In the genomic region with DNA sequence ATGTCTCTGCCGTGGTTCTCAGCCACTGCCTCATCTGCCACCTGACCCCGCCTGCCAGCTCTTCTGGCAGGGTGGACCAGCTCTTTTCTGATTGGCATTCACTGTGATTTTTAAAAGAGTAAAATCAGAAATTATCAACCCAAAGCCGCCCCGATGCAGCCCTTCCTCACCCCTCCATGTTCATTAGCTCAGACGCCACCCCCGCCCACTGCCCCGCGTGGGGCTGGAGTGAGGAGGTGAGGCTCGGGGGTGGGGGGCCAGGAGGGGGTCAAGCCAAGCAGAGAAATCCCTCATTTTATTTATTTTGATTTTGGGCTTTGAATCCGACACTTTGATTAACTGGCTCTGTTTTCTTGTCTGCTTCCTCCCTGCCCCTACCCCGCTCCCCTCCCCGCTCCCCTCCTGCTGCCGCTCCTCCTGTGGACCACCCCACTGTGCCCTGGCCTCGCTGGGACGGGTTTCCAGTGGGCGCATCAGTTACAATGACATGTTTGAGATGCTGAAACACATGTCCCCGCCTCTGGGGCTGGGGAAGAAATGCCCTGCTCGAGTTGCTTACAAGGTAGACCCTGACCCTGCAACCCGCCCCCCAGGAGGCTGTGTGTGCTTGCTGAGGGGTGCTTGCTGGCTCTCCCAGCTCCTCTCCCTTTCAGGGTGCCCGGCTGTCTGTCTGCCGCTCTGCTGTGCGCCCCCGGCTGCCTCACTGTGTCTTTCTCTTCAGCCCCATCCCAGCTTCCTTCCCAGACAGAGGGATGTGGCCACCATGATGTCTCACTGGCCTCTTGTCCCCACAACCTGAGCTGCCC, we compare ENCODE assay signal across 25 cellular contexts.
DNase-seq lines count a peak whose midpoint lies in the region; ATAC-seq and TF ChIP-seq lines count a peak whose summit lies in the region.
"Had no signal": no experiment of that assay in that cellular context is flagged by ENCODE, and none has a peak within 500 bp of the region (broad histone marks: within the 10 kb centered on the region; RNA-seq: fewer than 3 reads in every experiment).

No MANE protein-coding gene starts in this region.

- H3K4me3 Mint-ChIP-seq in neural progenitor cell = no peak overlapping the region
- H3K4me3 Mint-ChIP-seq: HFFc6, memory B cell had no signal

- H3K9ac ChIP-seq in neural progenitor cell = no peak overlapping the region
- H3K9ac ChIP-seq: GM23248 had no signal

- H3K4me2 ChIP-seq in neural progenitor cell = peak overlapping the region; percentile 24

- H3K9me3 ChIP-seq in neural progenitor cell (ENCODE audit: low read depth) (no peaks in the 10 kb centered on the region), WERI-Rb-1 (ENCODE audit: severe bottlenecking) (no peaks in the 10 kb centered on the region)
- H3K9me3 ChIP-seq: BE2C, esophagus squamous epithelium, MG63 had no signal

- ATAC-seq in GM19452 (IDR thresholded peaks at IDR 0.05; ENCODE audit: unreplicated experiment) = no peak
- ATAC-seq: activated CD4-positive, CD25-positive, alpha-beta regulatory T cell treated with anti-CD3 and anti-CD28 coated beads, Interleukin-2, amount 50 U/mL, for 24 hours; activated naive CD4-positive, alpha-beta T cell treated with anti-CD3 and anti-CD28 coated beads, Interleukin-2, amount 50 U/mL, for 72 hours; left cardiac atrium; stimulated activated naive CD8-positive, alpha-beta T cell treated with anti-CD3 and anti-CD28 coated beads, Interleukin-15, Interleukin-2, amounts not matched to agents 100 U/mL and 50 U/mL, for 24 hours had no signal

- H3K27me3 Mint-ChIP-seq in neural progenitor cell (ENCODE audit: insufficient read depth, low read depth) = peaks cover 7% of the 10 kb centered on the region

- H3K9me3 Mint-ChIP-seq in neural progenitor cell = no peaks in the 10 kb centered on the region
- H3K9me3 Mint-ChIP-seq: activated naive CD4-positive, alpha-beta T cell treated with anti-CD3 and anti-CD28 coated beads, Interleukin-2, amount 50 U/mL, for 72 hours; memory B cell had no signal

- no peaks in the 10 kb centered on the region for H4K20me1 ChIP-seq in neural progenitor cell (ENCODE audit: low read depth)

- DNase-seq in activated effector memory CD4-positive, alpha-beta T cell treated with anti-CD3 and anti-CD28 coated beads, Interleukin-2, amount 50 U/mL, for 16 hours = peak; percentile 50
- no peak for DNase-seq in activated effector memory CD4-positive, alpha-beta T cell treated with Interleukin-2 at 50 U/mL for 16 hours
- DNase-seq in ecto neural progenitor cell (ENCODE audit: low spot score) (peak; percentile 44), neural progenitor cell (ENCODE audit: low spot score) (no peak), SK-N-DZ (ENCODE audit: low spot score) (no peak), WERI-Rb-1 (no peak)
- DNase-seq: ACHN; anterior cingulate cortex; BE2C; cortex of kidney; esophagus squamous epithelium; foreskin melanocyte; GM23248; HFFc6; KG1; left cardiac atrium; MG63; NCI-H2029 treated with DMSO at 0.1 percent for 48 hours; NCI-H526; SIG-M5; stimulated activated naive CD8-positive, alpha-beta T cell treated with anti-CD3 and anti-CD28 coated beads, Interleukin-15, Interleukin-2, amounts not matched to agents 100 U/mL and 50 U/mL, for 24 hours had no signal

- H3K4me1 ChIP-seq in neural progenitor cell = peaks cover 22% of the 10 kb centered on the region
- H3K4me1 ChIP-seq: BE2C, esophagus squamous epithelium had no signal

- H3K4me1 Mint-ChIP-seq in neural progenitor cell = peaks cover 12% of the 10 kb centered on the region
- H3K4me1 Mint-ChIP-seq: memory B cell had no signal

- no peaks in the 10 kb centered on the region for H3K79me2 ChIP-seq in neural progenitor cell (ENCODE audit: low read depth)

- no peak overlapping the region for H3K27ac ChIP-seq in neural progenitor cell
- no peak overlapping the region for H3K27ac ChIP-seq in WERI-Rb-1
- H3K27ac ChIP-seq: esophagus squamous epithelium, GM23248 had no signal

- peak overlapping the region; percentile 67 for H3K27ac Mint-ChIP-seq in neural progenitor cell
- H3K27ac Mint-ChIP-seq: HFFc6, memory B cell had no signal

- H3K36me3 ChIP-seq in neural progenitor cell = no peaks in the 10 kb centered on the region
- H3K36me3 ChIP-seq in WERI-Rb-1 = no peaks in the 10 kb centered on the region
- H3K36me3 ChIP-seq: BE2C, esophagus squamous epithelium, MG63 had no signal

- H3K4me3 ChIP-seq in neural progenitor cell = no peak overlapping the region
- H3K4me3 ChIP-seq in WERI-Rb-1 (ENCODE audit: low read depth, low read length) = no peak overlapping the region
- H3K4me3 ChIP-seq: esophagus squamous epithelium, GM23248, MG63 had no signal

- no peaks in the 10 kb centered on the region for H3K36me3 Mint-ChIP-seq in neural progenitor cell
- H3K36me3 Mint-ChIP-seq: activated naive CD4-positive, alpha-beta T cell treated with anti-CD3 and anti-CD28 coated beads, Interleukin-2, amount 50 U/mL, for 72 hours; memory B cell had no signal

- no peaks in the 10 kb centered on the region for H3F3A ChIP-seq in neural progenitor cell (ENCODE audit: low read depth)

- H3K27me3 ChIP-seq in neural progenitor cell (no peaks in the 10 kb centered on the region), WERI-Rb-1 (ENCODE audit: insufficient read depth, low read depth, severe bottlenecking) (no peaks in the 10 kb centered on the region)
- H3K27me3 ChIP-seq: BE2C, MG63 had no signal

- TF ChIP-seq CTCF in neural progenitor cell (IDR thresholded peaks at IDR 0.05) (no peak), WERI-Rb-1 (IDR thresholded peaks at IDR 0.05; ENCODE audit: low read depth, low read length) (no peak)

- H2AFZ ChIP-seq in neural progenitor cell (replicated peaks) = no peak overlapping the region
- H2AFZ ChIP-seq: GM23248 had no signal

Comparison
In these comparisons a context has a peak if more than half of its experiments do, and no peak if none do; other contexts are left out.
1. DNase-seq: peak in activated effector memory CD4-positive, alpha-beta T cell treated with anti-CD3 and anti-CD28 coated beads, Interleukin-2, amount 50 U/mL, for 16 hours (single experiment) and ecto neural progenitor cell (single experiment); none in activated effector memory CD4-positive, alpha-beta T cell treated with Interleukin-2 at 50 U/mL for 16 hours (single experiment), neural progenitor cell (single experiment), SK-N-DZ (single experiment) and WERI-Rb-1 (single experiment).